9 cellular contexts compared by ENCODE assay signal in genomic region chr1:210400043-210400840, GRCh38.
A peak's percentile ranks its signal among the peaks of the same experiment; 100 is the strongest.
DNase-seq lines count a peak whose midpoint lies in the region; ATAC-seq and TF ChIP-seq lines count a peak whose summit lies in the region.
"Had no signal": no experiment of that assay in that cellular context is flagged by ENCODE, and none has a peak within 500 bp of the region (broad histone marks: within the 10 kb centered on the region; RNA-seq: fewer than 3 reads in every experiment).

No MANE protein-coding gene starts in this region.

- 47% methylated on average over 5 of the region's 5 CpGs for WGBS in smooth muscle cell (ENCODE audit: low lambda C conversion rate)

- H3K4me2 ChIP-seq in smooth muscle cell: no peak overlapping the region

- H3K9me3 ChIP-seq in smooth muscle cell (replicated peaks; ENCODE audit: low read depth): no peaks in the 10 kb centered on the region

- TF ChIP-seq CTCF in 22Rv1 (IDR thresholded peaks at IDR 0.05): peak; percentile 93
- TF ChIP-seq CTCF in GM12875 (IDR thresholded peaks at IDR 0.05; ENCODE audit: borderline replicate concordance, insufficient read depth, low read depth, low read length): peak; percentile 86
- TF ChIP-seq CTCF in smooth muscle cell (IDR thresholded peaks at IDR 0.05; ENCODE audit: borderline replicate concordance, insufficient read depth, poor library complexity, severe bottlenecking): peak; percentile 80

- H3K9ac ChIP-seq in smooth muscle cell (ENCODE audit: low read depth): no peak overlapping the region

- no peaks in the 10 kb centered on the region for H3K27me3 ChIP-seq in smooth muscle cell (ENCODE audit: low read depth)

- DNase-seq in MV-4-11 (lab: John Stamatoyannopoulos, UW) (peak; percentile 12), SKM-1 treated with dmso at 0.1 percent for 144 hours (lab: John Stamatoyannopoulos, UW; ENCODE audit: unreplicated experiment) (peak; percentile 71), amniotic stem cell (lab: John Stamatoyannopoulos, UW) (peak; percentile 54), hepatic stellate cell (ENCODE audit: low spot score) (peak; percentile 70), smooth muscle cell (lab: John Stamatoyannopoulos, UW; ENCODE audit: unreplicated experiment) (no peak)

- no peak overlapping the region for H2AFZ ChIP-seq in smooth muscle cell (ENCODE audit: low read depth)

- no peaks in the 10 kb centered on the region for H3K36me3 ChIP-seq in smooth muscle cell (ENCODE audit: low read depth)

- no peak overlapping the region for H3K4me3 ChIP-seq in GM12875 (ENCODE audit: low read depth, low read length)
- H3K4me3 ChIP-seq in smooth muscle cell: no peak overlapping the region
- H3K4me3 ChIP-seq: skin epidermis had no signal

- no peak overlapping the region for H3K27ac ChIP-seq in 22Rv1
- H3K27ac ChIP-seq in smooth muscle cell (ENCODE audit: low read depth): no peak overlapping the region
- H3K27ac ChIP-seq: skin epidermis had no signal

- no peaks in the 10 kb centered on the region for H3K79me2 ChIP-seq in smooth muscle cell (ENCODE audit: low read depth)

- H4K20me1 ChIP-seq in smooth muscle cell (ENCODE audit: low read depth): no peaks in the 10 kb centered on the region

- no peaks in the 10 kb centered on the region for H3K4me1 ChIP-seq in smooth muscle cell (ENCODE audit: low read depth)

- ATAC-seq in HG02610 (IDR thresholded peaks at IDR 0.05; ENCODE audit: unreplicated experiment): peak; percentile 85

- no peaks in the 10 kb centered on the region for H3F3A ChIP-seq in smooth muscle cell (ENCODE audit: low read depth)
